ENCODE assay signal across 8 cellular contexts in genomic region chr9:113926211-113926610, GRCh38.
"Had no signal": no experiment of that assay in that cellular context is flagged by ENCODE, and none has a peak within 500 bp of the region (broad histone marks: within the 10 kb centered on the region; RNA-seq: fewer than 3 reads in every experiment).

No MANE protein-coding gene starts in this region.

- H3K27ac ChIP-seq: GM23248 had no signal

- H3K36me3 ChIP-seq: HAP-1 had no signal

- DNase-seq: GM23248, GOT3, H7, H9, HCEC 1CT, HFFc6 had no signal

- H3K4me3 ChIP-seq: GM23248, GM23338, HAP-1 had no signal

- H3K4me1 ChIP-seq: HAP-1 had no signal
